ENCODE assay signal across 19 cellular contexts in the genomic region with DNA sequence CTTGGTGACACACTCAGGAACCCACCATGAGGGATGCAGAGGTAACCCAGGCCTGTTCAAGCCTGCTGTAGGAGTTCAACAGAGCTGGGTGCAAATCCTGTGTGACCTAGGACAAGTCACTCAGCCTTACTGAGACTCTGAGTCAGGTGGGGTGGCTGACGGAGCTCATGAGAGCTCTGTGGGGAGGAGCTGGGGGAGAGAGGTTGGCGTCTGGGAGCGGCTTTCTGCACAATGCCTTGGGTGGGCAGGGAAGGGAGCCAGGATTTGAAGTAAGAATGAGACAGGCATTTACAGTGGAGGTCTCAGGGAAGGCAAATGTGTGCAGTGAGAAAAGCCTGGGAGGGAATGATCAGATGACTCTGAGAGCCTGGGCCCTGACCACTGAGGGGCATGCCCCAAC. TPM values are rescaled to one million over a fixed set of nuclear protein-coding genes. Genes with fewer than 3 reads are reported as not detected.
DNase-seq lines count a peak whose midpoint lies in the region; ATAC-seq, FAIRE-seq and TF ChIP-seq lines count a peak whose summit lies in the region.
"Had no signal": no experiment of that assay in that cellular context is flagged by ENCODE, and none has a peak within 500 bp of the region (broad histone marks: within the 10 kb centered on the region; RNA-seq: fewer than 3 reads in every experiment).

No MANE protein-coding gene starts in this region.

- H3K79me1 ChIP-seq in H9 (ENCODE audit: insufficient read depth, low read depth, low read length, poor library complexity, severe bottlenecking) (no peaks in the 10 kb centered on the region), H1 (ENCODE audit: low read depth, low read length) (no peaks in the 10 kb centered on the region)

- H2AK5ac ChIP-seq in H9 (ENCODE audit: insufficient read length, low read length): no peak overlapping the region
- H2AK5ac ChIP-seq in H1 (ENCODE audit: low read depth, low read length): no peak overlapping the region

- H4K8ac ChIP-seq in H9 (replicated peaks; ENCODE audit: insufficient read length, low read depth, low read length): no peak overlapping the region
- H4K8ac ChIP-seq in H1 (ENCODE audit: extremely low read depth, insufficient read depth, low read length): no peak overlapping the region

- TF ChIP-seq EP300 in H1 (IDR thresholded peaks at IDR 0.05; ENCODE audit: borderline replicate concordance in 1 of 2, low read depth in 2 of 2, low read length in 2 of 2): no peak

- no peak overlapping the region for H2BK5ac ChIP-seq in H9 (ENCODE audit: insufficient read length, low read length)
- H2BK5ac ChIP-seq in H1 (ENCODE audit: low read depth, low read length): 0 out of 2 replicates have a peak overlapping the region, but pooled peaks have one; percentile 49

- H3K9me3 Mint-ChIP-seq in H9 (no peaks in the 10 kb centered on the region), neural progenitor cell (no peaks in the 10 kb centered on the region)
- H3K9me3 Mint-ChIP-seq: CD4-positive, alpha-beta T cell; HFFc6 had no signal

- DNase-seq in H9 (no peak), NT2/D1 (ENCODE audit: low read depth, low spot score) (no peak), H1 (ENCODE audit: low read depth in 1 of 2, low spot score in 2 of 2) (no peak), neural progenitor cell (ENCODE audit: low spot score) (no peak), NCI-H526 (lab: John Stamatoyannopoulos, UW) (no peak), LoVo (ENCODE audit: low spot score) (no peak)
- DNase-seq: Calu3; CD4-positive, alpha-beta T cell; DMS 273 treated with DMSO at 0.1 percent for 48 hours; HFFc6 had no signal

- H3F3A ChIP-seq in neural progenitor cell (ENCODE audit: low read depth): no peaks in the 10 kb centered on the region

- H3K4me2 ChIP-seq in H9 (ENCODE audit: insufficient read depth, insufficient read length, low read length) (no peak overlapping the region), H1 (ENCODE audit: insufficient read depth in 1 of 2, low read depth in 2 of 2, low read length in 2 of 2) (no peak overlapping the region), neural progenitor cell (no peak overlapping the region)

- H3K23ac ChIP-seq in H9 (ENCODE audit: insufficient read length, low read depth, low read length) (no peak overlapping the region), H1 (ENCODE audit: insufficient read length) (no peak overlapping the region)

- H3K56ac ChIP-seq in H9 (ENCODE audit: insufficient read length, low read depth, low read length): no peak overlapping the region
- H3K56ac ChIP-seq in H1 (replicated peaks; ENCODE audit: insufficient read length, low read depth, low read length): no peak overlapping the region

- FAIRE-seq in H1 (lab: Jason Lieb, UNC): no peak
- FAIRE-seq: A204.1, GM12878, GM18507 had no signal

- H3K9ac ChIP-seq in H9 (ENCODE audit: extremely low read depth, insufficient read length, low read length): no peak overlapping the region
- peak overlapping the region; percentile 42 for H3K9ac ChIP-seq in NT2/D1 (ENCODE audit: insufficient read length, low read depth)
- no peak overlapping the region for H3K9ac ChIP-seq in H1 (replicated peaks in 1 of 4; ENCODE audit: extremely low read depth in 1 of 4, low read depth in 3 of 4, low read length in 3 of 4)
- no peak overlapping the region for H3K9ac ChIP-seq in neural progenitor cell
- H3K9ac ChIP-seq: GM23248 had no signal

- H3K27me3 ChIP-seq in H9 (ENCODE audit: insufficient read depth, low read length) (no peaks in the 10 kb centered on the region), NT2/D1 (ENCODE audit: insufficient read depth, insufficient read length) (peaks cover 4% of the 10 kb centered on the region), H1 (replicated peaks in 1 of 4; ENCODE audit: control insufficient read depth in 3 of 4, extremely low read depth in 1 of 4, insufficient read depth in 3 of 4, low read length in 3 of 4) (peaks cover 0 to 3% (median 0%) of the 10 kb centered on the region in 4 experiments; a peak in 3 of 7 replicates), neural progenitor cell (no peaks in the 10 kb centered on the region)

- H3K36me3 ChIP-seq in NT2/D1 (ENCODE audit: insufficient read depth, insufficient read length, low read length): no peaks in the 10 kb centered on the region
- no peaks in the 10 kb centered on the region for H3K36me3 ChIP-seq in H1 (ENCODE audit: control insufficient read depth in 2 of 4, insufficient read depth in 4 of 4, low read length in 3 of 4)
- no peaks in the 10 kb centered on the region for H3K36me3 ChIP-seq in neural progenitor cell
- H3K36me3 ChIP-seq: HAP-1 had no signal

- POLR2A ChIA-PET in H1 (lab: Charles Lee; ENCODE audit: partially characterized antibody): interaction anchor here (0.8 to 1.4 kb wide), 2 partner anchors 11 to 33 kb away, joined by 3 read pairs; no protein-coding TSS in a partner anchor

- H3K79me2 ChIP-seq in H9 (ENCODE audit: insufficient read depth, low read length): no peaks in the 10 kb centered on the region
- H3K79me2 ChIP-seq in H1 (ENCODE audit: control insufficient read depth in 1 of 2, insufficient read depth in 2 of 2, low read length in 2 of 2): no peaks in the 10 kb centered on the region
- H3K79me2 ChIP-seq in neural progenitor cell (ENCODE audit: low read depth): no peaks in the 10 kb centered on the region

- H3K14ac ChIP-seq in H9 (ENCODE audit: insufficient read depth, low read length) (no peak overlapping the region), H1 (ENCODE audit: insufficient read length) (no peak overlapping the region)

- H4K20me1 ChIP-seq in H9 (ENCODE audit: control insufficient read depth, insufficient read depth, insufficient read length) (no peaks in the 10 kb centered on the region), H1 (replicated peaks in 1 of 2; ENCODE audit: control insufficient read depth in 1 of 2, insufficient read depth in 2 of 2, low read length in 2 of 2) (no peaks in the 10 kb centered on the region), neural progenitor cell (ENCODE audit: low read depth) (no peaks in the 10 kb centered on the region)

- no peaks in the 10 kb centered on the region for H3K36me3 Mint-ChIP-seq in H9 (ENCODE audit: insufficient read depth in 1 of 3, low read depth in 3 of 3)
- H3K36me3 Mint-ChIP-seq in neural progenitor cell: no peaks in the 10 kb centered on the region

- H3K23me2 ChIP-seq in H9 (ENCODE audit: insufficient read length, low read depth, low read length, poor library complexity, severe bottlenecking) (no peaks in the 10 kb centered on the region), H1 (ENCODE audit: low read depth, low read length) (no peaks in the 10 kb centered on the region)

- no peak overlapping the region for H2BK15ac ChIP-seq in H9 (ENCODE audit: low read depth, low read length)
- 0 out of 2 replicates have a peak overlapping the region, but pooled peaks have one; percentile 1 for H2BK15ac ChIP-seq in H1 (ENCODE audit: low read length)

- no peak for TF ChIP-seq RAD21 in H1 (IDR thresholded peaks at IDR 0.05 in 1 of 2, conservative IDR thresholded peaks at IDR 0.05 in 1 of 2; ENCODE audit: low read depth in 2 of 2, low read length in 2 of 2)

- TF ChIP-seq CTCF in H9 (conservative IDR thresholded peaks at IDR 0.05) (no peak), H1 (IDR thresholded peaks at IDR 0.05; ENCODE audit: control extremely low read depth in 1 of 3, insufficient read depth in 1 of 3, low read depth in 1 of 3, low read length in 3 of 3) (no peak), neural progenitor cell (IDR thresholded peaks at IDR 0.05) (no peak)

- H3K4ac ChIP-seq in H9 (ENCODE audit: low read depth, low read length) (no peak overlapping the region), H1 (replicated peaks; ENCODE audit: insufficient read length, low read depth, low read length) (no peak overlapping the region)

- no peaks in the 10 kb centered on the region for H3K9me3 ChIP-seq in H9 (ENCODE audit: control insufficient read depth, low read depth, low read length)
- no peaks in the 10 kb centered on the region for H3K9me3 ChIP-seq in NT2/D1 (ENCODE audit: insufficient read depth, low read length)
- no peaks in the 10 kb centered on the region for H3K9me3 ChIP-seq in H1 (ENCODE audit: insufficient read depth in 2 of 2, low read depth in 1 of 2, low read length in 1 of 2)
- no peaks in the 10 kb centered on the region for H3K9me3 ChIP-seq in neural progenitor cell (ENCODE audit: low read depth)
- H3K9me3 ChIP-seq: HAP-1 had no signal

- no peak overlapping the region for H2BK20ac ChIP-seq in H9 (ENCODE audit: low read depth, low read length, poor library complexity, severe bottlenecking)
- peak overlapping the region; percentile 86; the same call in 1 of the 2 replicates for H2BK20ac ChIP-seq in H1 (ENCODE audit: low read length)

- H2BK12ac ChIP-seq in H9 (ENCODE audit: insufficient read length, low read depth, low read length) (no peak overlapping the region), H1 (ENCODE audit: low read depth, low read length) (peak overlapping the region; percentile 68; the same call in 1 of the 2 replicates)

- CTCF ChIA-PET in H1 (lab: Charles Lee; ENCODE audit: partially characterized antibody): interaction anchor here (0.7 to 46.5 kb wide), 46 partner anchors 10 to 323 kb away, joined by 3 to 863 read pairs (median 6); a partner anchor contains a TSS

- H3K27ac Mint-ChIP-seq in H9 (peak overlapping the region in 2 of 3 experiments; percentile 30 to 54; a peak in 2 of 7 replicates), neural progenitor cell (peak overlapping the region; percentile 61)
- H3K27ac Mint-ChIP-seq: B cell; CD4-positive, alpha-beta T cell; HFFc6 had no signal

- H4K91ac ChIP-seq in H9 (ENCODE audit: insufficient read length, low read depth, low read length) (no peak overlapping the region), H1 (replicated peaks; ENCODE audit: insufficient read length, low read length) (no peak overlapping the region)

- H3K18ac ChIP-seq in H9 (ENCODE audit: insufficient read length, low read depth, low read length) (no peak overlapping the region), H1 (ENCODE audit: extremely low read depth, low read length) (no peak overlapping the region)

- H2BK120ac ChIP-seq in H9 (ENCODE audit: low read depth, low read length, poor library complexity, severe bottlenecking) (no peak overlapping the region), H1 (replicated peaks; ENCODE audit: low read depth, low read length) (no peak overlapping the region)

- H4K5ac ChIP-seq in H9 (ENCODE audit: insufficient read length, low read depth, low read length) (no peak overlapping the region), H1 (ENCODE audit: insufficient read length, low read depth, low read length) (no peak overlapping the region)

- no peak overlapping the region for H3K4me3 ChIP-seq in NT2/D1 (ENCODE audit: insufficient read length, low read depth)
- no peak overlapping the region for H3K4me3 ChIP-seq in H1 (ENCODE audit: extremely low read depth in 1 of 4, insufficient read depth in 2 of 4, low read depth in 3 of 4, low read length in 4 of 4)
- no peak overlapping the region for H3K4me3 ChIP-seq in neural progenitor cell
- H3K4me3 ChIP-seq: GM12878, GM23248, HAP-1 had no signal

- H3K4me3 Mint-ChIP-seq in H9 (no peak overlapping the region), neural progenitor cell (no peak overlapping the region)
- H3K4me3 Mint-ChIP-seq: B cell; CD4-positive, alpha-beta T cell; HFFc6 had no signal

- H3K27ac ChIP-seq in H9 (ENCODE audit: insufficient read length, low read depth, low read length) (no peak overlapping the region), H1 (ENCODE audit: low read depth, low read length) (no peak overlapping the region), neural progenitor cell (no peak overlapping the region)
- H3K27ac ChIP-seq: GM23248 had no signal

- ATAC-seq in HG03432 (IDR thresholded peaks at IDR 0.05; ENCODE audit: unreplicated experiment) (no peak), HG02759 (IDR thresholded peaks at IDR 0.05; ENCODE audit: unreplicated experiment) (no peak)

- H3K4me1 Mint-ChIP-seq in H9 (peaks cover 24 to 25% of the 10 kb centered on the region in 2 experiments), neural progenitor cell (peaks cover 9% of the 10 kb centered on the region)
- H3K4me1 Mint-ChIP-seq: B cell had no signal

- WGBS in H9 (ENCODE audit: extremely low coverage, insufficient read length, low lambda C conversion rate): no CpG with 5 or more reads among the region's 3 CpGs
- 100% methylated on average over 3 of the region's 3 CpGs; no CpG with 5 or more reads in 1 of the 2 experiments for WGBS in H1 (ENCODE audit: extremely low coverage in 1 of 2, insufficient coverage in 1 of 2, insufficient read length in 1 of 2, insufficient replicate concordance in 2 of 2, low coverage in 1 of 2, low lambda C conversion rate in 2 of 2, missing lambda C conversion rate in 1 of 2), 2 experiments

- H3K4me1 ChIP-seq in H9 (ENCODE audit: insufficient read depth, low read length) (no peaks in the 10 kb centered on the region), NT2/D1 (ENCODE audit: insufficient read depth, insufficient read length) (peaks cover 34% of the 10 kb centered on the region), H1 (replicated peaks in 1 of 4; ENCODE audit: control insufficient read depth in 3 of 4, insufficient read depth in 4 of 4, low read length in 3 of 4) (peaks cover 0 to 6% (median 2%) of the 10 kb centered on the region in 4 experiments; a peak in 3 of 7 replicates), neural progenitor cell (no peaks in the 10 kb centered on the region)

- no peak for TF ChIP-seq POLR2A in H1 (IDR thresholded peaks at IDR 0.05; ENCODE audit: control extremely low read depth in 1 of 2, low read depth in 2 of 2, low read length in 2 of 2)

- H3K27me3 Mint-ChIP-seq in H9 (ENCODE audit: low read depth): peaks cover 11% of the 10 kb centered on the region
- H3K27me3 Mint-ChIP-seq in neural progenitor cell (ENCODE audit: insufficient read depth, low read depth): peaks cover 10% of the 10 kb centered on the region
- H3K27me3 Mint-ChIP-seq: B cell; CD4-positive, alpha-beta T cell had no signal

- no peak overlapping the region for H2AFZ ChIP-seq in H9 (ENCODE audit: low read length)
- H2AFZ ChIP-seq in H1 (ENCODE audit: low read length): 0 out of 2 replicates have a peak overlapping the region, but pooled peaks have one; percentile 19
- no peak overlapping the region for H2AFZ ChIP-seq in neural progenitor cell (replicated peaks)
- H2AFZ ChIP-seq: GM23248 had no signal

- H3T11ph ChIP-seq in H9 (ENCODE audit: low read length): no peak overlapping the region

RNA-seq across cellular contexts. Expression of a gene that starts 18.3 kb away (rescaled TPM):
- 5.5 and 7.1 TPM in 2 replicates for total RNA-seq in H9 (2021)
- 7.5 and 8.2 TPM in 2 replicates for total RNA-seq in H1 (2021; fragmentation: NEBNext Ultra II Directional; extraction: Animal tissue kit (Norgen Biotek cat#: 25700))
- polyA plus RNA-seq in H1 (2011; rRNA removed): 15.0 and 21.9 TPM in 2 replicates
- 15.7 TPM for polyA plus RNA-seq in H1 (2011; cell fraction: cytosol; rRNA removed)
- 25.8 TPM for polyA plus RNA-seq in H1 (2011; cell fraction: nucleus; rRNA removed)
- polyA plus RNA-seq in H1 (2012, experiment 1 of 2): 7.4 to 15.9 TPM (median 11.4 TPM) in 4 replicates
- 6.3 TPM for polyA plus RNA-seq in H1 (2012, experiment 2 of 2)
- 4.8 TPM for polyA plus RNA-seq in H1 (2013, experiment 1 of 2)
- polyA plus RNA-seq in H1 (2013, experiment 2 of 2): 3.9 TPM
- polyA minus RNA-seq in H1 (2011; rRNA and poly(A)+ RNA removed): 12.0 and 13.5 TPM in 2 replicates
- polyA minus RNA-seq in H1 (2011; cell fraction: cytosol; rRNA and poly(A)+ RNA removed): 5.3 TPM
- 5.2 TPM for polyA minus RNA-seq in H1 (2011; cell fraction: nucleus; rRNA and poly(A)+ RNA removed)
- 8.5 and 15.6 TPM in 2 replicates for total RNA-seq in neural progenitor cell (ENCODE audit: low replicate concordance)

RNA-seq across cellular contexts. Expression of a gene that starts 20.1 kb away (rescaled TPM):
- 11.6 and 12.5 TPM in 2 replicates for total RNA-seq in H9 (2021)
- total RNA-seq in H1 (2021; fragmentation: NEBNext Ultra II Directional; extraction: Animal tissue kit (Norgen Biotek cat#: 25700)): 9.6 and 9.7 TPM in 2 replicates
- polyA plus RNA-seq in H1 (2011; rRNA removed): 10.6 and 13.4 TPM in 2 replicates
- 13.2 TPM for polyA plus RNA-seq in H1 (2011; cell fraction: cytosol; rRNA removed)
- polyA plus RNA-seq in H1 (2011; cell fraction: nucleus; rRNA removed): 26.4 TPM
- 7.1 to 12.4 TPM (median 9.2 TPM) in 4 replicates for polyA plus RNA-seq in H1 (2012, experiment 1 of 2)
- polyA plus RNA-seq in H1 (2012, experiment 2 of 2): 10.5 TPM
- polyA plus RNA-seq in H1 (2013, experiment 1 of 2): 9.5 TPM
- polyA plus RNA-seq in H1 (2013, experiment 2 of 2): 8.7 TPM
- 8.1 and 9.2 TPM in 2 replicates for polyA minus RNA-seq in H1 (2011; rRNA and poly(A)+ RNA removed)
- polyA minus RNA-seq in H1 (2011; cell fraction: cytosol; rRNA and poly(A)+ RNA removed): 3.8 TPM
- polyA minus RNA-seq in H1 (2011; cell fraction: nucleus; rRNA and poly(A)+ RNA removed): 18.3 TPM
- total RNA-seq in neural progenitor cell (ENCODE audit: low replicate concordance): 9.3 and 20.8 TPM in 2 replicates

RNA-seq across cellular contexts. Expression of a gene that starts 45.8 kb away (rescaled TPM):
- 27.7 and 28.1 TPM in 2 replicates for total RNA-seq in H9 (2021)
- 14.0 and 14.1 TPM in 2 replicates for total RNA-seq in H1 (2021; fragmentation: NEBNext Ultra II Directional; extraction: Animal tissue kit (Norgen Biotek cat#: 25700))
- polyA plus RNA-seq in H1 (2011; rRNA removed): 24.9 and 25.0 TPM in 2 replicates
- polyA plus RNA-seq in H1 (2011; cell fraction: cytosol; rRNA removed): 14.3 TPM
- 43.9 TPM for polyA plus RNA-seq in H1 (2011; cell fraction: nucleus; rRNA removed)
- polyA plus RNA-seq in H1 (2012, experiment 1 of 2): 16.0 to 28.5 TPM (median 22.8 TPM) in 4 replicates
- 13.3 TPM for polyA plus RNA-seq in H1 (2012, experiment 2 of 2)
- polyA plus RNA-seq in H1 (2013, experiment 1 of 2): 16.1 TPM
- polyA plus RNA-seq in H1 (2013, experiment 2 of 2): 13.8 TPM
- 16.8 and 18.9 TPM in 2 replicates for polyA minus RNA-seq in H1 (2011; rRNA and poly(A)+ RNA removed)
- polyA minus RNA-seq in H1 (2011; cell fraction: cytosol; rRNA and poly(A)+ RNA removed): 14.2 TPM
- 9.4 TPM for polyA minus RNA-seq in H1 (2011; cell fraction: nucleus; rRNA and poly(A)+ RNA removed)
- total RNA-seq in neural progenitor cell (ENCODE audit: low replicate concordance): 4.3 and 9.5 TPM in 2 replicates
- total RNA-seq: Daoy, GM23248 had no signal
- polyA plus RNA-seq: GM23248 had no signal
